ENCODE assay signal across 1 cellular context in genomic region chr3:115783938-115784738, GRCh38.
A peak's percentile ranks its signal among the peaks of the same experiment; 100 is the strongest.
TF ChIP-seq lines count a peak whose summit lies in the region.

No MANE protein-coding gene starts in this region.

TF ChIP-seq in HepG2, 621 proteins besides CTCF, POLR2A, EP300 and RAD21 (continued from another document and continues in another):
- TF ChIP-seq TOE1 (CRISPR knock-in tag; IDR thresholded peaks at IDR 0.05) (no peak), BCL6 (CRISPR knock-in tag; IDR thresholded peaks at IDR 0.05) (peak; percentile 53), NFE2 (CRISPR knock-in tag; IDR thresholded peaks at IDR 0.05) (no peak), ZNF414 (CRISPR knock-in tag; IDR thresholded peaks at IDR 0.05) (no peak), DMAP1 (CRISPR knock-in tag; IDR thresholded peaks at IDR 0.05) (peak; percentile 71; the same call in 1 of the 2 replicates), FLYWCH1 (CRISPR knock-in tag; IDR thresholded peaks at IDR 0.05) (no peak), ZNF766 (CRISPR knock-in tag; IDR thresholded peaks at IDR 0.05; ENCODE audit: borderline replicate concordance) (peak; percentile 34; the same call in 1 of the 2 replicates), FOXM1 (CRISPR knock-in tag; IDR thresholded peaks at IDR 0.05) (no peak), EED (CRISPR knock-in tag; IDR thresholded peaks at IDR 0.05) (no peak), ARNT2 (CRISPR knock-in tag; IDR thresholded peaks at IDR 0.05; ENCODE audit: low read depth) (0 out of 2 replicates have a peak, but pooled peaks have one; percentile 19), NFKB2 (CRISPR knock-in tag; IDR thresholded peaks at IDR 0.05; ENCODE audit: borderline replicate concordance) (peak; percentile 20; the same call in 1 of the 2 replicates), GATAD2A (CRISPR knock-in tag; IDR thresholded peaks at IDR 0.05) (peak; percentile 70), MTA1 (CRISPR knock-in tag; IDR thresholded peaks at IDR 0.05; ENCODE audit: borderline replicate concordance) (peak; percentile 81; the same call in 1 of the 2 replicates), HNRNPUL1 (IDR thresholded peaks at IDR 0.05; ENCODE audit: low read depth, low read length) (no peak), ZNF576 (CRISPR knock-in tag; IDR thresholded peaks at IDR 0.05) (no peak), ZNF557 (CRISPR knock-in tag; IDR thresholded peaks at IDR 0.05) (no peak), ZZZ3 (CRISPR knock-in tag; IDR thresholded peaks at IDR 0.05; ENCODE audit: borderline replicate concordance) (no peak), KLF9 (CRISPR knock-in tag; IDR thresholded peaks at IDR 0.05; ENCODE audit: low read depth) (no peak), EEA1 (CRISPR knock-in tag; IDR thresholded peaks at IDR 0.05; ENCODE audit: borderline replicate concordance) (no peak), ZSCAN9 (CRISPR knock-in tag; IDR thresholded peaks at IDR 0.05; ENCODE audit: borderline replicate concordance) (no peak), SAP130 (CRISPR knock-in tag; IDR thresholded peaks at IDR 0.05; ENCODE audit: low read depth) (peak; percentile 75), ZBTB7A (CRISPR knock-in tag; IDR thresholded peaks at IDR 0.05) (peak; percentile 12; the same call in 1 of the 2 replicates), EZH2 (conservative IDR thresholded peaks at IDR 0.05; ENCODE audit: low read depth, low read length) (no peak), TAF1 (CRISPR knock-in tag; IDR thresholded peaks at IDR 0.05) (peak; percentile 50), THRA (CRISPR knock-in tag; IDR thresholded peaks at IDR 0.05; ENCODE audit: borderline replicate concordance) (peak; percentile 61; the same call in 1 of the 2 replicates), ZNF790 (CRISPR knock-in tag; IDR thresholded peaks at IDR 0.05; ENCODE audit: borderline replicate concordance) (0 out of 2 replicates have a peak, but pooled peaks have one; percentile 62), ZNF605 (CRISPR knock-in tag; IDR thresholded peaks at IDR 0.05) (peak; percentile 66), NONO (IDR thresholded peaks at IDR 0.05) (no peak), NONO (CRISPR knock-in tag; conservative IDR thresholded peaks at IDR 0.05) (peak; percentile 57), ZC3H4 (CRISPR knock-in tag; IDR thresholded peaks at IDR 0.05; ENCODE audit: borderline replicate concordance) (peak; percentile 68), WIZ (CRISPR knock-in tag; IDR thresholded peaks at IDR 0.05) (no peak), ATF7 (IDR thresholded peaks at IDR 0.05) (no peak), ATF7 (CRISPR knock-in tag; IDR thresholded peaks at IDR 0.05) (no peak; the same call in 1 of the 2 replicates), SMAD3 (CRISPR knock-in tag; IDR thresholded peaks at IDR 0.05) (no peak), ATF4 (CRISPR knock-in tag; IDR thresholded peaks at IDR 0.05) (no peak), GATAD1 (CRISPR knock-in tag; IDR thresholded peaks at IDR 0.05) (peak; percentile 49), REST (IDR thresholded peaks at IDR 0.05; ENCODE audit: borderline replicate concordance in 1 of 2, low read depth in 1 of 2, low read length in 2 of 2) (0 out of 4 replicates have a peak, but pooled peaks of 1 of the 2 experiments have one; percentile 2), GABPB1 (CRISPR knock-in tag; IDR thresholded peaks at IDR 0.05) (peak; percentile 69; the same call in 1 of the 2 replicates), MLLT10 (CRISPR knock-in tag; IDR thresholded peaks at IDR 0.05) (no peak), SP4 (CRISPR knock-in tag; IDR thresholded peaks at IDR 0.05) (peak; percentile 76), SALL1 (CRISPR knock-in tag; IDR thresholded peaks at IDR 0.05) (peak; percentile 74), CSRNP2 (CRISPR knock-in tag; conservative IDR thresholded peaks at IDR 0.05; ENCODE audit: low read depth) (no peak), ZNF720 (CRISPR knock-in tag; IDR thresholded peaks at IDR 0.05) (no peak), MXD1 (CRISPR knock-in tag; IDR thresholded peaks at IDR 0.05) (peak; percentile 74; the same call in 1 of the 2 replicates), BHLHE40 (IDR thresholded peaks at IDR 0.05; ENCODE audit: low read length) (no peak), DDIT3 (CRISPR knock-in tag; IDR thresholded peaks at IDR 0.05) (no peak), ZNF207 (IDR thresholded peaks at IDR 0.05; ENCODE audit: borderline replicate concordance) (no peak), SNAI1 (CRISPR knock-in tag; IDR thresholded peaks at IDR 0.05; ENCODE audit: borderline replicate concordance) (no peak)
- TF ChIP-seq, protein P1, sequence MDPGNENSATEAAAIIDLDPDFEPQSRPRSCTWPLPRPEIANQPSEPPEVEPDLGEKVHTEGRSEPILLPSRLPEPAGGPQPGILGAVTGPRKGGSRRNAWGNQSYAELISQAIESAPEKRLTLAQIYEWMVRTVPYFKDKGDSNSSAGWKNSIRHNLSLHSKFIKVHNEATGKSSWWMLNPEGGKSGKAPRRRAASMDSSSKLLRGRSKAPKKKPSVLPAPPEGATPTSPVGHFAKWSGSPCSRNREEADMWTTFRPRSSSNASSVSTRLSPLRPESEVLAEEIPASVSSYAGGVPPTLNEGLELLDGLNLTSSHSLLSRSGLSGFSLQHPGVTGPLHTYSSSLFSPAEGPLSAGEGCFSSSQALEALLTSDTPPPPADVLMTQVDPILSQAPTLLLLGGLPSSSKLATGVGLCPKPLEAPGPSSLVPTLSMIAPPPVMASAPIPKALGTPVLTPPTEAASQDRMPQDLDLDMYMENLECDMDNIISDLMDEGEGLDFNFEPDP (CRISPR knock-in tag; conservative IDR thresholded peaks at IDR 0.05): no peak
- TF ChIP-seq, protein P2, sequence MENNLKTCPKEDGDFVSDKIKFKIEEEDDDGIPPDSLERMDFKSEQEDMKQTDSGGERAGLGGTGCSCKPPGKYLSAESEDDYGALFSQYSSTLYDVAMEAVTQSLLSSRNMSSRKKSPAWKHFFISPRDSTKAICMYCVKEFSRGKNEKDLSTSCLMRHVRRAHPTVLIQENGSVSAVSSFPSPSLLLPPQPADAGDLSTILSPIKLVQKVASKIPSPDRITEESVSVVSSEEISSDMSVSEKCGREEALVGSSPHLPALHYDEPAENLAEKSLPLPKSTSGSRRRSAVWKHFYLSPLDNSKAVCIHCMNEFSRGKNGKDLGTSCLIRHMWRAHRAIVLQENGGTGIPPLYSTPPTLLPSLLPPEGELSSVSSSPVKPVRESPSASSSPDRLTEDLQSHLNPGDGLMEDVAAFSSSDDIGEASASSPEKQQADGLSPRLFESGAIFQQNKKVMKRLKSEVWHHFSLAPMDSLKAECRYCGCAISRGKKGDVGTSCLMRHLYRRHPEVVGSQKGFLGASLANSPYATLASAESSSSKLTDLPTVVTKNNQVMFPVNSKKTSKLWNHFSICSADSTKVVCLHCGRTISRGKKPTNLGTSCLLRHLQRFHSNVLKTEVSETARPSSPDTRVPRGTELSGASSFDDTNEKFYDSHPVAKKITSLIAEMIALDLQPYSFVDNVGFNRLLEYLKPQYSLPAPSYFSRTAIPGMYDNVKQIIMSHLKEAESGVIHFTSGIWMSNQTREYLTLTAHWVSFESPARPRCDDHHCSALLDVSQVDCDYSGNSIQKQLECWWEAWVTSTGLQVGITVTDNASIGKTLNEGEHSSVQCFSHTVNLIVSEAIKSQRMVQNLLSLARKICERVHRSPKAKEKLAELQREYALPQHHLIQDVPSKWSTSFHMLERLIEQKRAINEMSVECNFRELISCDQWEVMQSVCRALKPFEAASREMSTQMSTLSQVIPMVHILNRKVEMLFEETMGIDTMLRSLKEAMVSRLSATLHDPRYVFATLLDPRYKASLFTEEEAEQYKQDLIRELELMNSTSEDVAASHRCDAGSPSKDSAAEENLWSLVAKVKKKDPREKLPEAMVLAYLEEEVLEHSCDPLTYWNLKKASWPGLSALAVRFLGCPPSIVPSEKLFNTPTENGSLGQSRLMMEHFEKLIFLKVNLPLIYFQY (CRISPR knock-in tag; IDR thresholded peaks at IDR 0.05; ENCODE audit: borderline replicate concordance): peak; percentile 67
- TF ChIP-seq, protein P3, sequence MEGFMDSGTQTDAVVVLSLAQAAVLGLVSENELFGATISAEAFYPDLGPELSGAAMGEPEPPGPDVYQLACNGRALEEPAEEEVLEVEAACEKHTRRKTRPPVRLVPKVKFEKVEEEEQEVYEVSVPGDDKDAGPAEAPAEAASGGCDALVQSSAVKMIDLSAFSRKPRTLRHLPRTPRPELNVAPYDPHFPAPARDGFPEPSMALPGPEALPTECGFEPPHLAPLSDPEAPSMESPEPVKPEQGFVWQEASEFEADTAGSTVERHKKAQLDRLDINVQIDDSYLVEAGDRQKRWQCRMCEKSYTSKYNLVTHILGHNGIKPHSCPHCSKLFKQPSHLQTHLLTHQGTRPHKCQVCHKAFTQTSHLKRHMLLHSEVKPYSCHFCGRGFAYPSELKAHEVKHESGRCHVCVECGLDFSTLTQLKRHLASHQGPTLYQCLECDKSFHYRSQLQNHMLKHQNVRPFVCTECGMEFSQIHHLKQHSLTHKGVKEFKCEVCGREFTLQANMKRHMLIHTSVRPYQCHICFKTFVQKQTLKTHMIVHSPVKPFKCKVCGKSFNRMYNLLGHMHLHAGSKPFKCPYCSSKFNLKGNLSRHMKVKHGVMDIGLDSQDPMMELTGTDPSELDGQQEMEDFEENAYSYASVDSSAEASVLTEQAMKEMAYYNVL (CRISPR knock-in tag; IDR thresholded peaks at IDR 0.05; ENCODE audit: borderline replicate concordance): peak; percentile 53; the same call in 1 of the 2 replicates
- TF ChIP-seq, protein P4, sequence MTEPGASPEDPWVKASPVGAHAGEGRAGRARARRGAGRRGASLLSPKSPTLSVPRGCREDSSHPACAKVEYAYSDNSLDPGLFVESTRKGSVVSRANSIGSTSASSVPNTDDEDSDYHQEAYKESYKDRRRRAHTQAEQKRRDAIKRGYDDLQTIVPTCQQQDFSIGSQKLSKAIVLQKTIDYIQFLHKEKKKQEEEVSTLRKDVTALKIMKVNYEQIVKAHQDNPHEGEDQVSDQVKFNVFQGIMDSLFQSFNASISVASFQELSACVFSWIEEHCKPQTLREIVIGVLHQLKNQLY (CRISPR knock-in tag; IDR thresholded peaks at IDR 0.05): no peak
